Comparison of ENCODE assay signal across 8 cellular contexts in genomic region chr9:127568618-127568970, GRCh38. TPM values are rescaled to one million over a fixed set of nuclear protein-coding genes. Genes with fewer than 3 reads are reported as not detected.
DNase-seq lines count a peak whose midpoint lies in the region; ATAC-seq, FAIRE-seq and TF ChIP-seq lines count a peak whose summit lies in the region.

No MANE protein-coding gene starts in this region.

- H3K4me3 ChIP-seq in OCI-LY7 (ENCODE audit: low read depth, low read length, poor library complexity, severe bottlenecking): peak overlapping the region; percentile 56
- peak overlapping the region; percentile 71 to 94 (median 82) for H3K4me3 ChIP-seq in fibroblast of lung (replicated peaks in 1 of 4; ENCODE audit: control extremely low read depth in 1 of 4, insufficient read depth in 1 of 4, low read depth in 3 of 4, low read length in 4 of 4)
- H3K4me3 ChIP-seq in retinal pigment epithelial cell (ENCODE audit: low read length): peak overlapping the region; percentile 81

- no peaks in the 10 kb centered on the region for H3K9me3 Mint-ChIP-seq in glutamatergic neuron (ENCODE audit: unreplicated experiment)

- TF ChIP-seq POLR2A in GM12892 (IDR thresholded peaks at IDR 0.05; ENCODE audit: low read depth, low read length): no peak

- TF ChIP-seq CTCF in OCI-LY7 (conservative IDR thresholded peaks at IDR 0.05; ENCODE audit: low read length) (no peak), fibroblast of lung (conservative IDR thresholded peaks at IDR 0.05 in 1 of 2, IDR thresholded peaks at IDR 0.05 in 1 of 2; ENCODE audit: low read depth in 1 of 2, low read length in 2 of 2) (no peak), retinal pigment epithelial cell (conservative IDR thresholded peaks at IDR 0.05; ENCODE audit: low read depth, low read length) (no peak), glutamatergic neuron (IDR thresholded peaks at IDR 0.05; ENCODE audit: partially characterized antibody, unreplicated experiment) (no peak)

- H3K9ac ChIP-seq in fibroblast of lung (ENCODE audit: insufficient read depth, low read length): peak overlapping the region; percentile 83

- H2AFZ ChIP-seq in OCI-LY7 (ENCODE audit: low read length): no peak overlapping the region
- H2AFZ ChIP-seq in fibroblast of lung (ENCODE audit: low read length): no peak overlapping the region

- H3K36me3 ChIP-seq in OCI-LY7 (ENCODE audit: insufficient read depth, low read length): no peaks in the 10 kb centered on the region
- H3K36me3 ChIP-seq in fibroblast of lung (ENCODE audit: control insufficient read depth, insufficient read depth, low read length): peaks cover 13% of the 10 kb centered on the region

- no peaks in the 10 kb centered on the region for H3K9me2 ChIP-seq in OCI-LY7 (ENCODE audit: insufficient read depth, low read length)

- H3K79me2 ChIP-seq in OCI-LY7 (ENCODE audit: insufficient read depth, low read depth, low read length) (no peaks in the 10 kb centered on the region), fibroblast of lung (ENCODE audit: control insufficient read depth, insufficient read depth, low read length) (peaks cover 61% of the 10 kb centered on the region)

- POLR2A ChIA-PET in OCI-LY7 (lab: Charles Lee): no interaction called here

- intact Hi-C loops in OCI-LY7 (cut with micrococcal nuclease; ENCODE audit: unreplicated experiment): no loop called here

- H3K4me2 ChIP-seq in OCI-LY7 (ENCODE audit: low read length) (peak overlapping the region; percentile 64), fibroblast of lung (ENCODE audit: extremely low read depth, insufficient read depth, low read length) (no peak overlapping the region)

- ATAC-seq in GM19324 (IDR thresholded peaks at IDR 0.05; ENCODE audit: low FRiP score, unreplicated experiment): peak; percentile 19

- no peak overlapping the region for H3K4me3 Mint-ChIP-seq in glutamatergic neuron (ENCODE audit: unreplicated experiment)

- H4K20me1 ChIP-seq in OCI-LY7 (ENCODE audit: insufficient read depth, low read length): no peaks in the 10 kb centered on the region; the same call in 1 of the 2 replicates
- H4K20me1 ChIP-seq in fibroblast of lung (ENCODE audit: control insufficient read depth, extremely low read depth, insufficient read depth, low read length): no peaks in the 10 kb centered on the region

- H3K4me1 Mint-ChIP-seq in glutamatergic neuron (ENCODE audit: low read depth, unreplicated experiment): peaks cover 9% of the 10 kb centered on the region

- H3K27ac ChIP-seq in OCI-LY7 (ENCODE audit: low read depth, low read length, poor library complexity, severe bottlenecking) (no peak overlapping the region), fibroblast of lung (ENCODE audit: insufficient read depth, low read length) (peak overlapping the region; percentile 88)

- H3K27me3 Mint-ChIP-seq in glutamatergic neuron (ENCODE audit: unreplicated experiment): peaks cover 7% of the 10 kb centered on the region

- H3K9me3 ChIP-seq in OCI-LY7 (ENCODE audit: low read length) (no peaks in the 10 kb centered on the region), fibroblast of lung (ENCODE audit: control insufficient read depth, insufficient read depth, low read depth, low read length) (no peaks in the 10 kb centered on the region)

- CTCF ChIA-PET in OCI-LY7 (lab: Charles Lee; ENCODE audit: unreplicated experiment): no interaction called here

- no peak overlapping the region for H3K27ac Mint-ChIP-seq in glutamatergic neuron (ENCODE audit: unreplicated experiment)

- no peak for DNase-seq in OCI-LY7 (ENCODE audit: low spot score)
- DNase-seq in fibroblast of lung (ENCODE audit: low read depth in 2 of 2): no peak
- DNase-seq in retinal pigment epithelial cell (ENCODE audit: low read depth): no peak
- DNase-seq in NCI-H187 treated with DMSO at 0.1 percent for 48 hours (lab: John Stamatoyannopoulos, UW): no peak
- DNase-seq in GM12892 (ENCODE audit: insufficient read length): no peak
- DNase-seq in glutamatergic neuron: no peak
- DNase-seq in KBM-7: no peak

- FAIRE-seq in GM12892 (lab: Jason Lieb, UNC): no peak

- H3K36me3 Mint-ChIP-seq in glutamatergic neuron (ENCODE audit: unreplicated experiment): no peaks in the 10 kb centered on the region

- H3K4me1 ChIP-seq in OCI-LY7 (ENCODE audit: insufficient read depth, low read length, poor library complexity, severe bottlenecking) (peaks cover 18% of the 10 kb centered on the region), fibroblast of lung (ENCODE audit: control insufficient read depth, extremely low read depth, insufficient read depth, low read length) (peaks cover 33% of the 10 kb centered on the region)

- BruUV-seq in OCI-LY7 (replicated peaks; lab: Mats Ljungman, UMichigan): no TSS peak

- no peaks in the 10 kb centered on the region for H3K27me3 ChIP-seq in fibroblast of lung (ENCODE audit: control insufficient read depth, insufficient read depth, low read length)

- in situ Hi-C loops in KBM-7 (cut with MboI; ENCODE audit: low pct_unique_long_range_greater_than_20kb, low sequenced_read_pairs): no loop called here

RNA-seq across cellular contexts. Expression of gene STXBP1, which starts 43.5 kb away (rescaled TPM):
- total RNA-seq in OCI-LY7 (2014; rRNA removed; shearing (Covaris generic)): 3.7 and 4.1 TPM in 2 replicates
- total RNA-seq in OCI-LY7 (2022) (20.4 and 22.1 TPM in 2 replicates), fibroblast of lung (19.8 and 36.0 TPM in 2 replicates), glutamatergic neuron (ENCODE audit: unreplicated experiment) (402 TPM)
- 25.6 and 34.6 TPM in 2 replicates for polyA plus RNA-seq in fibroblast of lung
- 41.9 and 43.7 TPM in 2 replicates for polyA plus RNA-seq in fibroblast of lung (2012)
- 61.1 and 80.7 TPM in 2 replicates for polyA minus RNA-seq in fibroblast of lung (ENCODE audit: low replicate concordance)
- polyA plus RNA-seq in GM12892 (2012; ENCODE audit: missing spikeins): 1.8 TPM

Comparison
In these comparisons a context has a peak if more than half of its experiments do, and no peak if none do; other contexts are left out.
1. RNA of gene STXBP1, which starts 43.5 kb away (total RNA-seq): 402 TPM in glutamatergic neuron (single experiment); 19.8 to 36.0 TPM in fibroblast of lung and 3.7 to 22.1 TPM in OCI-LY7; every median in the first group is over 10 times any median in the second.
2. Peak in every context shown above with its lines, with median percentiles within 50 percentile points of each other: H3K4me3 ChIP-seq.